Comparison of ENCODE assay signal across 8 cellular contexts in the genomic region with DNA sequence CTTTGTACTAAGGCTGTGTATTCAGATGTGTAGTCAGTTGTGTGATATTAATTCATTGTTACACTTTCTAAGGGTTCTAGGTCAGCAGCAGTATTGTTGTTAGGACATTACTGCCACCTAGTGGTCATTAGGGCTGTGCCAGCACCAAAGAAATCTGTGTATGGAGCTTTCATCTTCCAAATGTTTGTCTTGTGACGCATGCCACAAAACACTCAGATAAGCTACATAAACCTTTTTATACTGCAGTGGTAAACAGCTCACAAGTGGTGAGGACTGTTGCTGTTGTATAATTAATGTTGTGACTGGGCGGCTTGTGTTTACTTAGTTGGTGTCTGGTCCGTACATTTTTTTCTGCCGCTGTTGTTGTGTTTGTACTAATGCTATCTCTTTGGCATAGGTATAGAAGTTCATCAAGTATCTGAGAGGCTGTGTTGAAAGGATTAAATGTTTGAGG. TPM values are rescaled to one million over a fixed set of nuclear protein-coding genes. Genes with fewer than 3 reads are reported as not detected.
A peak's percentile ranks its signal among the peaks of the same experiment; 100 is the strongest.
DNase-seq lines count a peak whose midpoint lies in the region; ATAC-seq, FAIRE-seq and TF ChIP-seq lines count a peak whose summit lies in the region.

No MANE protein-coding gene starts in this region.

- TF ChIP-seq CTCF in A549 (IDR thresholded peaks at IDR 0.05) (peak; percentile 79), lower lobe of right lung (IDR thresholded peaks at IDR 0.05) (peak; percentile 93)

- FAIRE-seq in A549 (lab: Jason Lieb, UNC) (no peak), GM12892 (lab: Jason Lieb, UNC) (peak; percentile 92)

- H3K4me3 ChIP-seq in A549 = no peak overlapping the region
- no peak overlapping the region for H3K4me3 ChIP-seq in lower lobe of right lung

- H3K27me3 ChIP-seq in lower lobe of right lung (ENCODE audit: low read depth) = no peaks in the 10 kb centered on the region

- intact Hi-C loops in activated CD4-positive, alpha-beta T cell treated with anti-CD3 and anti-CD28 coated beads for 36 hours (cut with DNase I, micrococcal nuclease) = loop anchor here (1.0 to 5.0 kb wide), 6 partner anchors 50 to 826 kb away; a partner anchor contains a TSS
- intact Hi-C loops in lower lobe of right lung (cut with DNase I) = no loop called here

- H3K4me2 ChIP-seq in A549 = peak overlapping the region; percentile 66

- H3K4me3 Mint-ChIP-seq in activated CD4-positive, alpha-beta T cell treated with anti-CD3 and anti-CD28 coated beads for 36 hours = no peak overlapping the region

- no peak for TF ChIP-seq POLR2A in A549 (IDR thresholded peaks at IDR 0.05; ENCODE audit: low read length)
- no peak for TF ChIP-seq POLR2A in GM12892 (IDR thresholded peaks at IDR 0.05; ENCODE audit: low read depth, low read length)

- peak overlapping the region; percentile 58 for H3K27ac Mint-ChIP-seq in activated CD4-positive, alpha-beta T cell treated with anti-CD3 and anti-CD28 coated beads for 36 hours

- no peaks in the 10 kb centered on the region for H3K27me3 Mint-ChIP-seq in activated CD4-positive, alpha-beta T cell treated with anti-CD3 and anti-CD28 coated beads for 36 hours

- DNase-seq in A549 (ENCODE audit: low read depth in 1 of 2, low spot score in 1 of 2) (peak; percentile 51 to 69), GM12892 (ENCODE audit: insufficient read length) (no peak), NCI-H2227 (lab: John Stamatoyannopoulos, UW; ENCODE audit: unreplicated experiment) (peak; percentile 81), dermis blood vessel endothelial cell (peak; percentile 95), lower lobe of right lung (peak; percentile 59)
- DNase-seq in activated CD4-positive, alpha-beta T cell treated with anti-CD3 and anti-CD28 coated beads for 36 hours = peak; percentile 80
- DNase-seq in stimulated activated CD8-positive, alpha-beta memory T cell treated with anti-CD3 and anti-CD28 coated beads, Interleukin-4, amount 100 ng/mL, for 24 hours (ENCODE audit: low read depth) = peak; percentile 36

- H3K9me3 Mint-ChIP-seq in activated CD4-positive, alpha-beta T cell treated with anti-CD3 and anti-CD28 coated beads for 36 hours (ENCODE audit: low read depth) = no peaks in the 10 kb centered on the region

- no peaks in the 10 kb centered on the region for H3K36me3 ChIP-seq in lower lobe of right lung

- no peaks in the 10 kb centered on the region for H3K9me3 ChIP-seq in A549
- no peaks in the 10 kb centered on the region for H3K9me3 ChIP-seq in lower lobe of right lung

- H3K4me1 ChIP-seq in A549 (no peaks in the 10 kb centered on the region), lower lobe of right lung (peaks cover 39% of the 10 kb centered on the region)

- H3K36me3 Mint-ChIP-seq in activated CD4-positive, alpha-beta T cell treated with anti-CD3 and anti-CD28 coated beads for 36 hours (ENCODE audit: low read depth) = peaks cover 2% of the 10 kb centered on the region

- 2% methylated on average over 4 of the region's 4 CpGs for WGBS in A549 (ENCODE audit: missing lambda C conversion rate)

- peaks cover 92% of the 10 kb centered on the region for H3K4me1 Mint-ChIP-seq in activated CD4-positive, alpha-beta T cell treated with anti-CD3 and anti-CD28 coated beads for 36 hours

- no peak for TF ChIP-seq EP300 in A549 (IDR thresholded peaks at IDR 0.05)

- POLR2A ChIA-PET in A549 (lab: Yijun Ruan, JAX) = no interaction called here
- POLR2A ChIA-PET in activated CD4-positive, alpha-beta T cell treated with anti-CD3 and anti-CD28 coated beads for 36 hours (lab: Charles Lee) = interaction anchor here (0.7 to 1.0 kb wide), 4 partner anchors 32 to 151 kb away, joined by 3 to 6 read pairs (median 3); no protein-coding TSS in a partner anchor

- CTCF ChIA-PET in A549 (lab: Yijun Ruan, JAX) = interaction anchor here (0.5 to 2.2 kb wide), 54 partner anchors 9 to 402 kb away, joined by 3 to 26 read pairs (median 4); a partner anchor contains a TSS
- CTCF ChIA-PET in activated CD4-positive, alpha-beta T cell treated with anti-CD3 and anti-CD28 coated beads for 36 hours (lab: Charles Lee) = interaction anchor here (0.6 to 9.6 kb wide), 65 partner anchors 9 to 394 kb away, joined by 3 to 98 read pairs (median 5); a partner anchor contains a TSS

- TF ChIP-seq RAD21 in A549 (conservative IDR thresholded peaks at IDR 0.05 in 1 of 2, IDR thresholded peaks at IDR 0.05 in 1 of 2) = peak; percentile 79 to 80

- peak; percentile 95 to 98 for ATAC-seq in A549
- ATAC-seq in HG03060 (IDR thresholded peaks at IDR 0.05; ENCODE audit: low read depth, unreplicated experiment) = peak; percentile 43
- ATAC-seq in activated CD4-positive, alpha-beta T cell treated with anti-CD3 and anti-CD28 coated beads for 36 hours = peak; percentile 31
- peak; percentile 88 to 90 for ATAC-seq in lower lobe of right lung

- H3K27ac ChIP-seq in A549 (no peak overlapping the region), lower lobe of right lung (no peak overlapping the region)

TF ChIP-seq in A549, 52 proteins besides CTCF, POLR2A, EP300 and RAD21:
- TF ChIP-seq CBX8 (IDR thresholded peaks at IDR 0.05) (no peak), ZSCAN20 (CRISPR knock-in tag; IDR thresholded peaks at IDR 0.05) (no peak), RFX5 (IDR thresholded peaks at IDR 0.05) (no peak), SMC3 (IDR thresholded peaks at IDR 0.05) (peak; percentile 80)

RNA-seq across cellular contexts. Expression of a gene that starts 51.7 kb away (rescaled TPM):
- polyA plus RNA-seq in A549 (2011; rRNA removed) = not detected in 2 replicates
- polyA plus RNA-seq in A549 (2012; cell fraction: cytosol; rRNA removed) = 0.01 TPM in 1 of 2 replicates, not detected in the other
- polyA plus RNA-seq in A549 (2012; cell fraction: nucleus; rRNA removed) = not detected in 2 replicates
- polyA plus RNA-seq in A549 (2017; fragmentation: RNase III; extraction: RNeasy Plus Mini Kit Qiagen cat#74134 plus additional on column Dnase treatment) = 0.06 to 0.07 TPM in 2 of 3 replicates, not detected in the other
- 0.08 TPM in 1 of 2 replicates, not detected in the other for polyA minus RNA-seq in A549 (2011; rRNA and poly(A)+ RNA removed)
- polyA plus RNA-seq in GM12892 (2012; ENCODE audit: missing spikeins) = 20.1 TPM
- total RNA-seq in activated CD4-positive, alpha-beta T cell treated with anti-CD3 and anti-CD28 coated beads for 36 hours = 100 to 1,000 TPM; 109 to 130 TPM
- total RNA-seq in dermis blood vessel endothelial cell = 311 and 394 TPM in 2 replicates
- 107 TPM for total RNA-seq in lower lobe of right lung

Comparison
In these comparisons a context has a peak if more than half of its experiments do, and no peak if none do; other contexts are left out.
1. ATAC-seq: peak in every context shown above with its lines; median percentile 96 in A549; 89 in lower lobe of right lung; 43 in HG03060; 31 in activated CD4-positive, alpha-beta T cell treated with anti-CD3 and anti-CD28 coated beads for 36 hours.